In the genomic region with DNA sequence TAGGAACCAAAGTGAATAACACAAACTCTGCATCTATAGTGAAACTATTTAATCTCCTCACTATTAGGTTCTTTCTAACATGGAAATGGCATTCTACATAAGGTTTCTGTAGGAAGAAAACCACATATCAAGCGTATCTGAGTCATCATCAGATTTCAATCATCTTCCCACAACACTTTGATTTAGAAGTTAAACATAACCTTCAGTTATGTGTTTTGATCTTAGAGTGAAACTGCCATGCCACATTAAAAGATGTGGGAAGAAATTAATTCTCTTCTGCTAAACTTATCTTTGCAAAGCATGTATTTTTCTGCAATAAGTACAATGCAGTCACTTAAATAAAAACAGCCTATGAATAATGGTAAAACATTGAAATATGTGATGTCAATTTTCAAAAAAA, we compare ENCODE assay signal across 10 cellular contexts. TPM values are rescaled to one million over a fixed set of nuclear protein-coding genes. Genes with fewer than 3 reads are reported as not detected.
A peak's percentile ranks its signal among the peaks of the same experiment; 100 is the strongest.
DNase-seq lines count a peak whose midpoint lies in the region; ATAC-seq and TF ChIP-seq lines count a peak whose summit lies in the region.
"Had no signal": no experiment of that assay in that cellular context is flagged by ENCODE, and none has a peak within 500 bp of the region (broad histone marks: within the 10 kb centered on the region; RNA-seq: fewer than 3 reads in every experiment).

No MANE protein-coding gene starts in this region.

- peak overlapping the region; percentile 58 for H3K4me3 ChIP-seq in Karpas-422 (ENCODE audit: low read length)
- peak overlapping the region; percentile 21 to 58 for H3K4me3 ChIP-seq in ascending aorta
- H3K4me3 ChIP-seq in neutrophil (ENCODE audit: low read depth in 1 of 2, low read length in 1 of 2), result peak overlapping the region in 1 of 2 experiments; percentile 45

- H3K4me2 ChIP-seq in Karpas-422 (ENCODE audit: low read depth, low read length, poor library complexity, severe bottlenecking), result peak overlapping the region; percentile 77

- H3K27ac Mint-ChIP-seq in CD4-positive, alpha-beta T cell, result peak overlapping the region; percentile 17

- H3K9me3 Mint-ChIP-seq in CD4-positive, alpha-beta T cell, result no peaks in the 10 kb centered on the region

- ATAC-seq in CD4-positive, alpha-beta T cell (ENCODE audit: poor library complexity), result peak; percentile 42

- H3K4me1 Mint-ChIP-seq in CD4-positive, alpha-beta T cell (ENCODE audit: low read depth), result peaks cover 44% of the 10 kb centered on the region

- no peak for TF ChIP-seq CTCF in CD4-positive, alpha-beta T cell (IDR thresholded peaks at IDR 0.05)
- no peak for TF ChIP-seq CTCF in ascending aorta (IDR thresholded peaks at IDR 0.05)
- no peak for TF ChIP-seq CTCF in neutrophil (IDR thresholded peaks at IDR 0.05)

- CTCF ChIA-PET in CD4-positive, alpha-beta T cell (lab: Charles Lee), result no interaction called here

- H3K27me3 Mint-ChIP-seq in CD4-positive, alpha-beta T cell, result peaks cover 5% of the 10 kb centered on the region

- H3K27me3 ChIP-seq in CD4-positive, alpha-beta T cell (ENCODE audit: control insufficient read depth, insufficient read depth, low read length), result no peaks in the 10 kb centered on the region
- H3K27me3 ChIP-seq in Karpas-422 (ENCODE audit: low read length) (no peaks in the 10 kb centered on the region), ascending aorta (no peaks in the 10 kb centered on the region), neutrophil (no peaks in the 10 kb centered on the region)

- DNase-seq in CD4-positive, alpha-beta T cell, result no peak
- DNase-seq in Karpas-422 (peak; percentile 62), ascending aorta (ENCODE audit: low spot score in 2 of 2) (no peak), SKM-1 (lab: John Stamatoyannopoulos, UW; ENCODE audit: unreplicated experiment) (no peak), NCI-H1694 (lab: John Stamatoyannopoulos, UW) (no peak), nucleus accumbens (lab: John Stamatoyannopoulos, UW) (no peak)
- DNase-seq in stimulated activated CD4-positive, alpha-beta T cell treated with anti-CD3 and anti-CD28 coated beads, Interleukin-1b, Interleukin-23, amount 100 ng/mL, for 48 hours, result no peak
- DNase-seq: COR-L47, NCI-H2029 treated with DMSO at 0.1 percent for 48 hours had no signal

- no peaks in the 10 kb centered on the region for H3K9me2 ChIP-seq in Karpas-422 (replicated peaks; ENCODE audit: insufficient read depth, low read length)

- intact Hi-C loops in CD4-positive, alpha-beta T cell (cut with DNase I, micrococcal nuclease), result no loop called here
- intact Hi-C loops in ascending aorta (cut with DNase I), result loop anchor here (2.0 kb wide), 1 partner anchor 41 kb away; no protein-coding TSS in a partner anchor

- no peaks in the 10 kb centered on the region for H3K36me3 Mint-ChIP-seq in CD4-positive, alpha-beta T cell (ENCODE audit: low read depth)

- H3K36me3 ChIP-seq in Karpas-422 (ENCODE audit: insufficient read depth, low read length) (peaks cover 4% of the 10 kb centered on the region; the same call in 1 of the 2 replicates), ascending aorta (no peaks in the 10 kb centered on the region), neutrophil (no peaks in the 10 kb centered on the region)

- peak overlapping the region; percentile 71 for H3K9ac ChIP-seq in Karpas-422 (ENCODE audit: low read length)

- H3K4me3 Mint-ChIP-seq in CD4-positive, alpha-beta T cell, result peak overlapping the region; percentile 47

- H3K4me1 ChIP-seq in Karpas-422 (ENCODE audit: low read length) (peaks cover 100% of the 10 kb centered on the region), ascending aorta (peaks cover 0 to 38% of the 10 kb centered on the region in 2 donors), neutrophil (ENCODE audit: control insufficient read depth in 1 of 2, insufficient read depth in 1 of 2, low read depth in 1 of 2, low read length in 1 of 2) (peaks cover 68 to 74% of the 10 kb centered on the region in 2 experiments)

- H3K9me3 ChIP-seq in CD4-positive, alpha-beta T cell (ENCODE audit: control insufficient read depth, low read length), result no peaks in the 10 kb centered on the region
- no peaks in the 10 kb centered on the region for H3K9me3 ChIP-seq in Karpas-422 (ENCODE audit: low read length)
- no peaks in the 10 kb centered on the region for H3K9me3 ChIP-seq in ascending aorta
- no peaks in the 10 kb centered on the region for H3K9me3 ChIP-seq in neutrophil

- H4K20me1 ChIP-seq in Karpas-422 (ENCODE audit: insufficient read depth, low read depth, low read length), result no peaks in the 10 kb centered on the region

- POLR2A ChIA-PET in CD4-positive, alpha-beta T cell (lab: Charles Lee), result no interaction called here

- H3K79me2 ChIP-seq in Karpas-422 (ENCODE audit: low read length), result peaks cover 71% of the 10 kb centered on the region

- H3K27ac ChIP-seq in CD4-positive, alpha-beta T cell (ENCODE audit: low read depth, low read length), result no peak overlapping the region
- peak overlapping the region; percentile 99 for H3K27ac ChIP-seq in Karpas-422 (ENCODE audit: low read length)
- H3K27ac ChIP-seq in ascending aorta, result peak overlapping the region; percentile 88 to 91
- peak overlapping the region; percentile 92 for H3K27ac ChIP-seq in neutrophil

- no peak overlapping the region for H2AFZ ChIP-seq in Karpas-422 (ENCODE audit: low read length)

RNA-seq across cellular contexts. Expression of a gene that starts 55.0 kb away (rescaled TPM):
- under 1 TPM; 0.60 to 0.87 TPM for total RNA-seq in CD4-positive, alpha-beta T cell
- total RNA-seq in Karpas-422 (2014; rRNA removed; shearing (Covaris generic); ENCODE audit: low replicate concordance), result 105 and 171 TPM in 2 replicates
- total RNA-seq in ascending aorta, result 138 TPM

Comparison
In these comparisons a context has a peak if more than half of its experiments do, and no peak if none do; other contexts are left out.
1. RNA of a gene that starts 55.0 kb away (total RNA-seq): 105 to 171 TPM in Karpas-422 and 138 TPM in ascending aorta (single experiment); 0.60 to 0.87 TPM in CD4-positive, alpha-beta T cell; every median in the first group is over 10 times any median in the second.